9 cellular contexts compared by ENCODE assay signal in the genomic region with DNA sequence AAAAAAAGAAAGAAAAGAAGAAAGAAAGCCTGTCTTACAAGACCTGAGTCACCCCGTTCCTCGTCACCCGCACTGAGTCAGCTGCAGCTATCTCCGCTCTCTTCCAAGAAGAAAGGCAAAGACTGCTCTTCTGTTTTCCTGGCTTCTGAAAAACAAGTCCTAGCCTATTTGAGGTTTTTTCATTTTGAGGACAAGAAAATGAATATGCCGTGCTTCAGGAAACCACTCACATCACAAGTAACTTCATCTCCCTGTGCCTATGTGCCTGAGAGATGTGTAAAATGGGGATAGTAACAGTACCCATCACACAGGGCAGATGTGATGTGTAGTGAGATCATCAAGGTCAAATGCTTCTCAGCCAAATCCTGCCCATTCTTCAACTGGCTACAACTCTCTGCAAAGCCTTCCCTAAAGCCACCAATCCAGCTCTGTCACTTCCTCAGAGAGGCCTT.
DNase-seq lines count a peak whose midpoint lies in the region; ATAC-seq and TF ChIP-seq lines count a peak whose summit lies in the region.
"Had no signal": no experiment of that assay in that cellular context is flagged by ENCODE, and none has a peak within 500 bp of the region (broad histone marks: within the 10 kb centered on the region; RNA-seq: fewer than 3 reads in every experiment).

No MANE protein-coding gene starts in this region.

- H3K36me3 Mint-ChIP-seq in activated CD4-positive, alpha-beta memory T cell treated with anti-CD3 and anti-CD28 coated beads, Interleukin-2, amount 10 ng/mL, durations not matched to agents 7 days and 5 days (ENCODE audit: low read depth) = no peaks in the 10 kb centered on the region

- H3K9me3 Mint-ChIP-seq in activated CD4-positive, alpha-beta memory T cell treated with anti-CD3 and anti-CD28 coated beads, Interleukin-2, amount 10 ng/mL, durations not matched to agents 7 days and 5 days = no peaks in the 10 kb centered on the region

- H3K27me3 Mint-ChIP-seq in activated CD4-positive, alpha-beta memory T cell treated with anti-CD3 and anti-CD28 coated beads, Interleukin-2, amount 10 ng/mL, durations not matched to agents 7 days and 5 days = no peaks in the 10 kb centered on the region

- POLR2A ChIA-PET in activated CD4-positive, alpha-beta memory T cell treated with anti-CD3 and anti-CD28 coated beads, Interleukin-2, amount 10 ng/mL, durations not matched to agents 7 days and 5 days (lab: Charles Lee) = interaction anchor here (1.2 to 1.5 kb wide), 2 partner anchors 154 to 191 kb away, joined by 5 to 6 read pairs; a partner anchor contains a TSS
- POLR2A ChIA-PET in HEK293T (lab: Yijun Ruan, JAX) = no interaction called here

- peak; percentile 76 for DNase-seq in activated effector memory CD4-positive, alpha-beta T cell treated with anti-CD3 and anti-CD28 coated beads, Interleukin-2, amount 50 U/mL, for 16 hours
- DNase-seq in activated effector memory CD4-positive, alpha-beta T cell treated with Interleukin-2 at 50 U/mL for 16 hours = no peak
- peak; percentile 63 for DNase-seq in activated CD4-positive, alpha-beta memory T cell treated with anti-CD3 and anti-CD28 coated beads, Interleukin-2, amount 10 ng/mL, durations not matched to agents 7 days and 5 days
- DNase-seq in globus pallidus (ENCODE audit: low spot score) (peak; percentile 76), substantia nigra (lab: John Stamatoyannopoulos, UW) (peak in 20 of 49 donors; percentile 8 to 74 (median 32)), HEK293T (ENCODE audit: extremely low spot score) (no peak), NCI-H146 treated with DMSO at 0.1 percent for 48 hours (lab: John Stamatoyannopoulos, UW; ENCODE audit: unreplicated experiment) (no peak)
- DNase-seq: NCI-H2081 had no signal

- peak overlapping the region; percentile 49 for H3K27ac ChIP-seq in substantia nigra (ENCODE audit: low read depth, low read length, poor library complexity, severe bottlenecking)

- H3K4me3 Mint-ChIP-seq in activated CD4-positive, alpha-beta memory T cell treated with anti-CD3 and anti-CD28 coated beads, Interleukin-2, amount 10 ng/mL, durations not matched to agents 7 days and 5 days = peak overlapping the region; percentile 54

- H3K27ac Mint-ChIP-seq in activated CD4-positive, alpha-beta memory T cell treated with anti-CD3 and anti-CD28 coated beads, Interleukin-2, amount 10 ng/mL, durations not matched to agents 7 days and 5 days = peak overlapping the region; percentile 93

- no peak for ATAC-seq in HG03442 (IDR thresholded peaks at IDR 0.05; ENCODE audit: unreplicated experiment)

- CTCF ChIA-PET in activated CD4-positive, alpha-beta memory T cell treated with anti-CD3 and anti-CD28 coated beads, Interleukin-2, amount 10 ng/mL, durations not matched to agents 7 days and 5 days (lab: Charles Lee) = interaction anchor here (0.6 to 4.1 kb wide), 12 partner anchors 10 to 539 kb away, joined by 3 to 113 read pairs (median 4); a partner anchor contains a TSS
- CTCF ChIA-PET in HEK293T (lab: Yijun Ruan, JAX) = interaction anchor here (1.0 kb wide), 1 partner anchor 19 kb away, joined by 4 read pairs; no protein-coding TSS in a partner anchor

- peaks cover 33% of the 10 kb centered on the region for H3K4me1 Mint-ChIP-seq in activated CD4-positive, alpha-beta memory T cell treated with anti-CD3 and anti-CD28 coated beads, Interleukin-2, amount 10 ng/mL, durations not matched to agents 7 days and 5 days

TF ChIP-seq in HEK293T, 16 proteins besides CTCF, POLR2A, EP300 and RAD21:
- TF ChIP-seq BHLHE40 (IDR thresholded peaks at IDR 0.05; ENCODE audit: borderline replicate concordance) (no peak), ELF4 (IDR thresholded peaks at IDR 0.05) (no peak), ZNF384 (IDR thresholded peaks at IDR 0.05) (no peak), LEF1 (IDR thresholded peaks at IDR 0.05; ENCODE audit: borderline replicate concordance) (no peak), CTBP1 (IDR thresholded peaks at IDR 0.05; ENCODE audit: borderline replicate concordance) (no peak), SP1 (IDR thresholded peaks at IDR 0.05) (no peak), FOXA1 (IDR thresholded peaks at IDR 0.05) (no peak), L3MBTL2 (conservative IDR thresholded peaks at IDR 0.05) (no peak), FOXM1 (IDR thresholded peaks at IDR 0.05; ENCODE audit: borderline replicate concordance) (no peak), TARDBP (IDR thresholded peaks at IDR 0.05) (no peak), HDGF (IDR thresholded peaks at IDR 0.05; ENCODE audit: borderline replicate concordance) (no peak), SUZ12 (IDR thresholded peaks at IDR 0.05) (no peak)

Comparison
In these comparisons a context has a peak if more than half of its experiments do, and no peak if none do; other contexts are left out.
1. DNase-seq: peak in activated effector memory CD4-positive, alpha-beta T cell treated with anti-CD3 and anti-CD28 coated beads, Interleukin-2, amount 50 U/mL, for 16 hours (single experiment), activated CD4-positive, alpha-beta memory T cell treated with anti-CD3 and anti-CD28 coated beads, Interleukin-2, amount 10 ng/mL, durations not matched to agents 7 days and 5 days (single experiment) and globus pallidus (single experiment); none in activated effector memory CD4-positive, alpha-beta T cell treated with Interleukin-2 at 50 U/mL for 16 hours (single experiment), HEK293T (single experiment) and NCI-H146 treated with DMSO at 0.1 percent for 48 hours (single experiment).